8 cellular contexts compared by ENCODE assay signal in genomic region chr2:23926289-23926749, GRCh38. TPM values are rescaled to one million over a fixed set of nuclear protein-coding genes. Genes with fewer than 3 reads are reported as not detected.
DNase-seq lines count a peak whose midpoint lies in the region; ATAC-seq, FAIRE-seq and TF ChIP-seq lines count a peak whose summit lies in the region.

No MANE protein-coding gene starts in this region.

- intact Hi-C loops in A673 (cut with micrococcal nuclease; ENCODE audit: unreplicated experiment) = loop anchor here (5.0 kb wide), 1 partner anchor 156 kb away; the partner anchor contains the start of gene TP53I3
- intact Hi-C loops in kidney (cut with DNase I) = no loop called here

- H3K4me3 ChIP-seq in A673 (ENCODE audit: low read depth, low read length, poor library complexity, severe bottlenecking) = peak overlapping the region; percentile 99
- H3K4me3 ChIP-seq in SJSA1 = peak overlapping the region; percentile 74
- peak overlapping the region; percentile 80 to 83 for H3K4me3 ChIP-seq in kidney (ENCODE audit: low read length in 2 of 2)

- TF ChIP-seq CTCF in A673 (conservative IDR thresholded peaks at IDR 0.05; ENCODE audit: low read depth, low read length) = no peak
- no peak for TF ChIP-seq CTCF in brain (conservative IDR thresholded peaks at IDR 0.05)
- TF ChIP-seq CTCF in kidney (IDR thresholded peaks at IDR 0.05; ENCODE audit: borderline replicate concordance, extremely low read depth, insufficient read depth) = no peak

- peak overlapping the region; percentile 94 to 99 (median 98) for H3K4me3 Mint-ChIP-seq in brain

- H3K27me3 Mint-ChIP-seq in brain = peaks cover 17% of the 10 kb centered on the region

- peaks cover 15% of the 10 kb centered on the region for H3K36me3 Mint-ChIP-seq in brain

- peaks cover 10% of the 10 kb centered on the region for H3K4me1 ChIP-seq in A673 (ENCODE audit: insufficient read depth, low read length, poor library complexity, severe bottlenecking)
- H3K4me1 ChIP-seq in SJSA1 (replicated peaks) = peaks cover 9% of the 10 kb centered on the region; the same call in 1 of the 2 replicates
- H3K4me1 ChIP-seq in kidney (ENCODE audit: control insufficient read depth in 1 of 2, insufficient read depth in 1 of 2, low read depth in 1 of 2, low read length in 2 of 2) = peaks cover 6 to 10% of the 10 kb centered on the region in 2 donors

- no peaks in the 10 kb centered on the region for H3K9me3 Mint-ChIP-seq in brain

- POLR2A ChIA-PET in A673 (lab: Charles Lee; ENCODE audit: low non-redundant PET) = no interaction called here

- ATAC-seq in GM18520 (IDR thresholded peaks at IDR 0.05; ENCODE audit: unreplicated experiment) = peak; percentile 5
- peak; percentile 31 for ATAC-seq in HG03045 (IDR thresholded peaks at IDR 0.05; ENCODE audit: unreplicated experiment)

- H3K36me3 ChIP-seq in A673 (ENCODE audit: insufficient read depth, low read length, poor library complexity, severe bottlenecking) = no peaks in the 10 kb centered on the region
- peaks cover 8% of the 10 kb centered on the region for H3K36me3 ChIP-seq in SJSA1
- no peaks in the 10 kb centered on the region for H3K36me3 ChIP-seq in kidney (ENCODE audit: control insufficient read depth in 1 of 2, insufficient read depth in 2 of 2, low read length in 2 of 2)

- H3K27me3 ChIP-seq in A673 (replicated peaks; ENCODE audit: insufficient read depth, low read depth, low read length, poor library complexity) (no peaks in the 10 kb centered on the region), SJSA1 (replicated peaks) (no peaks in the 10 kb centered on the region)

- CTCF ChIA-PET in A673 (lab: Charles Lee) = interaction anchor here (1.0 to 1.7 kb wide), 6 partner anchors 14 to 158 kb away, joined by 3 to 10 read pairs (median 4); partner anchors contain the start of gene TP53I3

- FAIRE-seq in kidney (lab: Jason Lieb, UNC) = no peak

- no peaks in the 10 kb centered on the region for H3K9me3 ChIP-seq in A673 (ENCODE audit: low read depth, low read length, poor library complexity, severe bottlenecking)
- no peaks in the 10 kb centered on the region for H3K9me3 ChIP-seq in SJSA1 (replicated peaks)
- H3K9me3 ChIP-seq in kidney (ENCODE audit: control insufficient read depth in 1 of 2, low read length in 2 of 2) = no peaks in the 10 kb centered on the region

- H3K27ac ChIP-seq in A673 (ENCODE audit: low read depth, low read length, poor library complexity, severe bottlenecking) (peak overlapping the region; percentile 99), SJSA1 (peak overlapping the region; percentile 87), kidney (ENCODE audit: low read depth in 2 of 2, low read length in 2 of 2) (peak overlapping the region; percentile 94 to 95)

- H3K27ac Mint-ChIP-seq in brain = peak overlapping the region; percentile 98 to 100 (median 99)

- peak; percentile 53 for DNase-seq in A673 (ENCODE audit: low spot score)
- peak; percentile 49 to 71 for DNase-seq in SJSA1 (ENCODE audit: low read depth in 1 of 2, low spot score in 2 of 2)
- peak; percentile 89 for DNase-seq in kidney
- DNase-seq in stimulated activated CD4-positive, alpha-beta T cell treated with anti-CD3 and anti-CD28 coated beads, Interleukin-2, amount 100 ng/mL, for 24 hours = peak; percentile 41 to 49
- no peak for DNase-seq in HuH-7 (ENCODE audit: low spot score)

- H3K4me1 Mint-ChIP-seq in brain = peaks cover 65% of the 10 kb centered on the region

- no TSS peak for BruUV-seq in A673 (replicated peaks; lab: Mats Ljungman, UMichigan)

- peak overlapping the region; percentile 85 to 91 for H3K9ac ChIP-seq in kidney (ENCODE audit: low read length in 2 of 2)

RNA-seq across cellular contexts. Expression of gene ATAD2B, which starts 0.6 kb away (rescaled TPM):
- total RNA-seq in A673 (2021) (27.9 and 28.5 TPM in 2 replicates), kidney (28.7 TPM)
- 6.7 and 13.5 TPM in 2 replicates for total RNA-seq in SJSA1 (2014; rRNA removed; shearing (Covaris generic))
- polyA plus RNA-seq in brain (ENCODE audit: insufficient read depth, low read depth, low replicate concordance) (1.6 TPM), kidney (ENCODE audit: insufficient read depth, low read depth, low replicate concordance) (2.3 TPM)

RNA-seq across cellular contexts. Expression of gene UBXN2A, which starts 13.9 kb away (rescaled TPM):
- total RNA-seq in A673 (2021) (18.3 and 18.6 TPM in 2 replicates), kidney (11.9 TPM)
- total RNA-seq in SJSA1 (2014; rRNA removed; shearing (Covaris generic)) = 21.0 and 34.3 TPM in 2 replicates
- polyA plus RNA-seq in brain (ENCODE audit: insufficient read depth, low read depth, low replicate concordance) (12.1 TPM), kidney (ENCODE audit: insufficient read depth, low read depth, low replicate concordance) (7.9 TPM)
